2 cellular contexts compared by ENCODE assay signal in the genomic region with DNA sequence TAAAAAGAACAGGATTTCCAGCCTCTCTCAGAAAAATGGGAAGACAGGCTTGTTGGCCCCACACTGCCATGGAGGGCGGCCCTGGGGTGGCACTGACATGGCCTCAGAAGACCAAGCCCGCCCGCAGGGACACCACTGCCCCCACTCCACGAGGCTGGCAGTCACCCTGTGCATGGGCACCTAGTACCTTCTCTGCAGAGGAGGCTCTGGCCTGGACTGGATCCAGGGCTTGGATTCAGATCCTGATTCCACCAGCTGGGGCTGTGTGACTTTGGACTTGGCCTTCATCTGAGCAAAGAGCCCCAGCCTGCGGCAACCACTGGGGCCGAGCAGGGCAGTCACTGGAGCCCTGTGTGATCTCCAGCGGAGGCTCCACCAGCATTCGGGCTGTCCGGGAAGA.
TF ChIP-seq lines count a peak whose summit lies in the region.

No MANE protein-coding gene starts in this region.

TF ChIP-seq in SK-N-SH, 30 proteins besides CTCF, POLR2A, EP300 and RAD21 (continued from another document):
- TF ChIP-seq, protein P1, sequence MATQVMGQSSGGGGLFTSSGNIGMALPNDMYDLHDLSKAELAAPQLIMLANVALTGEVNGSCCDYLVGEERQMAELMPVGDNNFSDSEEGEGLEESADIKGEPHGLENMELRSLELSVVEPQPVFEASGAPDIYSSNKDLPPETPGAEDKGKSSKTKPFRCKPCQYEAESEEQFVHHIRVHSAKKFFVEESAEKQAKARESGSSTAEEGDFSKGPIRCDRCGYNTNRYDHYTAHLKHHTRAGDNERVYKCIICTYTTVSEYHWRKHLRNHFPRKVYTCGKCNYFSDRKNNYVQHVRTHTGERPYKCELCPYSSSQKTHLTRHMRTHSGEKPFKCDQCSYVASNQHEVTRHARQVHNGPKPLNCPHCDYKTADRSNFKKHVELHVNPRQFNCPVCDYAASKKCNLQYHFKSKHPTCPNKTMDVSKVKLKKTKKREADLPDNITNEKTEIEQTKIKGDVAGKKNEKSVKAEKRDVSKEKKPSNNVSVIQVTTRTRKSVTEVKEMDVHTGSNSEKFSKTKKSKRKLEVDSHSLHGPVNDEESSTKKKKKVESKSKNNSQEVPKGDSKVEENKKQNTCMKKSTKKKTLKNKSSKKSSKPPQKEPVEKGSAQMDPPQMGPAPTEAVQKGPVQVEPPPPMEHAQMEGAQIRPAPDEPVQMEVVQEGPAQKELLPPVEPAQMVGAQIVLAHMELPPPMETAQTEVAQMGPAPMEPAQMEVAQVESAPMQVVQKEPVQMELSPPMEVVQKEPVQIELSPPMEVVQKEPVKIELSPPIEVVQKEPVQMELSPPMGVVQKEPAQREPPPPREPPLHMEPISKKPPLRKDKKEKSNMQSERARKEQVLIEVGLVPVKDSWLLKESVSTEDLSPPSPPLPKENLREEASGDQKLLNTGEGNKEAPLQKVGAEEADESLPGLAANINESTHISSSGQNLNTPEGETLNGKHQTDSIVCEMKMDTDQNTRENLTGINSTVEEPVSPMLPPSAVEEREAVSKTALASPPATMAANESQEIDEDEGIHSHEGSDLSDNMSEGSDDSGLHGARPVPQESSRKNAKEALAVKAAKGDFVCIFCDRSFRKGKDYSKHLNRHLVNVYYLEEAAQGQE (IDR thresholded peaks at IDR 0.05; ENCODE audit: low read depth, low read length), result no peak
- TF ChIP-seq NFIC (IDR thresholded peaks at IDR 0.05; ENCODE audit: borderline replicate concordance) (no peak), FOSL2 (IDR thresholded peaks at IDR 0.05; ENCODE audit: borderline replicate concordance, low read depth) (no peak), SIN3A (IDR thresholded peaks at IDR 0.05; ENCODE audit: borderline replicate concordance, low read depth, low read length) (no peak), MXI1 (IDR thresholded peaks at IDR 0.05; ENCODE audit: low read depth, low read length) (no peak), RFX5 (IDR thresholded peaks at IDR 0.05; ENCODE audit: low read length) (no peak), RXRA (IDR thresholded peaks at IDR 0.05; ENCODE audit: borderline replicate concordance, low read depth) (no peak), GATA2 (CRISPR knock-in tag; IDR thresholded peaks at IDR 0.05) (no peak), ELF1 (IDR thresholded peaks at IDR 0.05) (no peak), TCF12 (IDR thresholded peaks at IDR 0.05) (no peak), TEAD4 (IDR thresholded peaks at IDR 0.05; ENCODE audit: borderline replicate concordance, insufficient read depth) (no peak), CHD2 (IDR thresholded peaks at IDR 0.05; ENCODE audit: low read length, partially characterized antibody) (no peak)
- TF ChIP-seq, protein P2, sequence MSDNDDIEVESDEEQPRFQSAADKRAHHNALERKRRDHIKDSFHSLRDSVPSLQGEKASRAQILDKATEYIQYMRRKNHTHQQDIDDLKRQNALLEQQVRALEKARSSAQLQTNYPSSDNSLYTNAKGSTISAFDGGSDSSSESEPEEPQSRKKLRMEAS (IDR thresholded peaks at IDR 0.05; ENCODE audit: low read depth), result no peak
- TF ChIP-seq, protein P3, sequence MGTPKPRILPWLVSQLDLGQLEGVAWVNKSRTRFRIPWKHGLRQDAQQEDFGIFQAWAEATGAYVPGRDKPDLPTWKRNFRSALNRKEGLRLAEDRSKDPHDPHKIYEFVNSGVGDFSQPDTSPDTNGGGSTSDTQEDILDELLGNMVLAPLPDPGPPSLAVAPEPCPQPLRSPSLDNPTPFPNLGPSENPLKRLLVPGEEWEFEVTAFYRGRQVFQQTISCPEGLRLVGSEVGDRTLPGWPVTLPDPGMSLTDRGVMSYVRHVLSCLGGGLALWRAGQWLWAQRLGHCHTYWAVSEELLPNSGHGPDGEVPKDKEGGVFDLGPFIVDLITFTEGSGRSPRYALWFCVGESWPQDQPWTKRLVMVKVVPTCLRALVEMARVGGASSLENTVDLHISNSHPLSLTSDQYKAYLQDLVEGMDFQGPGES (IDR thresholded peaks at IDR 0.05; ENCODE audit: low read depth, low read length), result no peak
- TF ChIP-seq, protein P4, sequence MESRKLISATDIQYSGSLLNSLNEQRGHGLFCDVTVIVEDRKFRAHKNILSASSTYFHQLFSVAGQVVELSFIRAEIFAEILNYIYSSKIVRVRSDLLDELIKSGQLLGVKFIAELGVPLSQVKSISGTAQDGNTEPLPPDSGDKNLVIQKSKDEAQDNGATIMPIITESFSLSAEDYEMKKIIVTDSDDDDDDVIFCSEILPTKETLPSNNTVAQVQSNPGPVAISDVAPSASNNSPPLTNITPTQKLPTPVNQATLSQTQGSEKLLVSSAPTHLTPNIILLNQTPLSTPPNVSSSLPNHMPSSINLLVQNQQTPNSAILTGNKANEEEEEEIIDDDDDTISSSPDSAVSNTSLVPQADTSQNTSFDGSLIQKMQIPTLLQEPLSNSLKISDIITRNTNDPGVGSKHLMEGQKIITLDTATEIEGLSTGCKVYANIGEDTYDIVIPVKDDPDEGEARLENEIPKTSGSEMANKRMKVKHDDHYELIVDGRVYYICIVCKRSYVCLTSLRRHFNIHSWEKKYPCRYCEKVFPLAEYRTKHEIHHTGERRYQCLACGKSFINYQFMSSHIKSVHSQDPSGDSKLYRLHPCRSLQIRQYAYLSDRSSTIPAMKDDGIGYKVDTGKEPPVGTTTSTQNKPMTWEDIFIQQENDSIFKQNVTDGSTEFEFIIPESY (IDR thresholded peaks at IDR 0.05; ENCODE audit: borderline replicate concordance, low read depth), result no peak
- TF ChIP-seq, protein P5, sequence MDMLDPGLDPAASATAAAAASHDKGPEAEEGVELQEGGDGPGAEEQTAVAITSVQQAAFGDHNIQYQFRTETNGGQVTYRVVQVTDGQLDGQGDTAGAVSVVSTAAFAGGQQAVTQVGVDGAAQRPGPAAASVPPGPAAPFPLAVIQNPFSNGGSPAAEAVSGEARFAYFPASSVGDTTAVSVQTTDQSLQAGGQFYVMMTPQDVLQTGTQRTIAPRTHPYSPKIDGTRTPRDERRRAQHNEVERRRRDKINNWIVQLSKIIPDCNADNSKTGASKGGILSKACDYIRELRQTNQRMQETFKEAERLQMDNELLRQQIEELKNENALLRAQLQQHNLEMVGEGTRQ (IDR thresholded peaks at IDR 0.05; ENCODE audit: borderline replicate concordance, low read depth, low read length), result no peak

TF ChIP-seq in SK-N-SH treated with all-trans-retinoic acid at 6 μM for 48 hours, 23 proteins besides CTCF, POLR2A, EP300 and RAD21 (continued from another document):
- TF ChIP-seq ARNTL (CRISPR knock-in tag; IDR thresholded peaks at IDR 0.05; ENCODE audit: borderline replicate concordance, low read depth) (no peak), ZNF8 (CRISPR knock-in tag; IDR thresholded peaks at IDR 0.05) (no peak), BACH2 (CRISPR knock-in tag; IDR thresholded peaks at IDR 0.05; ENCODE audit: borderline replicate concordance) (no peak), RARB (CRISPR knock-in tag; IDR thresholded peaks at IDR 0.05) (no peak), ISL1 (CRISPR knock-in tag; IDR thresholded peaks at IDR 0.05) (no peak), GLIS3 (CRISPR knock-in tag; IDR thresholded peaks at IDR 0.05) (no peak), ZFP3 (CRISPR knock-in tag; IDR thresholded peaks at IDR 0.05) (no peak), TOX (CRISPR knock-in tag; IDR thresholded peaks at IDR 0.05; ENCODE audit: borderline replicate concordance) (no peak), CSDC2 (CRISPR knock-in tag; IDR thresholded peaks at IDR 0.05) (no peak), SNAI2 (CRISPR knock-in tag; IDR thresholded peaks at IDR 0.05) (no peak), PPARA (CRISPR knock-in tag; IDR thresholded peaks at IDR 0.05; ENCODE audit: borderline replicate concordance) (no peak), ZNF565 (CRISPR knock-in tag; conservative IDR thresholded peaks at IDR 0.05; ENCODE audit: low read depth) (no peak), ZC3H10 (CRISPR knock-in tag; IDR thresholded peaks at IDR 0.05) (no peak), ZNF70 (CRISPR knock-in tag; IDR thresholded peaks at IDR 0.05) (no peak), ZFP30 (CRISPR knock-in tag; IDR thresholded peaks at IDR 0.05) (no peak)
- TF ChIP-seq, protein P6, sequence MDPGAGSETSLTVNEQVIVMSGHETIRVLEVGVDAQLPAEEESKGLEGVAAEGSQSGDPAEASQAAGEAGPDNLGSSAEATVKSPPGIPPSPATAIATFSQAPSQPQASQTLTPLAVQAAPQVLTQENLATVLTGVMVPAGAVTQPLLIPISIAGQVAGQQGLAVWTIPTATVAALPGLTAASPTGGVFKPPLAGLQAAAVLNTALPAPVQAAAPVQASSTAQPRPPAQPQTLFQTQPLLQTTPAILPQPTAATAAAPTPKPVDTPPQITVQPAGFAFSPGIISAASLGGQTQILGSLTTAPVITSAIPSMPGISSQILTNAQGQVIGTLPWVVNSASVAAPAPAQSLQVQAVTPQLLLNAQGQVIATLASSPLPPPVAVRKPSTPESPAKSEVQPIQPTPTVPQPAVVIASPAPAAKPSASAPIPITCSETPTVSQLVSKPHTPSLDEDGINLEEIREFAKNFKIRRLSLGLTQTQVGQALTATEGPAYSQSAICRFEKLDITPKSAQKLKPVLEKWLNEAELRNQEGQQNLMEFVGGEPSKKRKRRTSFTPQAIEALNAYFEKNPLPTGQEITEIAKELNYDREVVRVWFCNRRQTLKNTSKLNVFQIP (CRISPR knock-in tag; IDR thresholded peaks at IDR 0.05; ENCODE audit: borderline replicate concordance, low read depth), result no peak
- TF ChIP-seq, protein P7, sequence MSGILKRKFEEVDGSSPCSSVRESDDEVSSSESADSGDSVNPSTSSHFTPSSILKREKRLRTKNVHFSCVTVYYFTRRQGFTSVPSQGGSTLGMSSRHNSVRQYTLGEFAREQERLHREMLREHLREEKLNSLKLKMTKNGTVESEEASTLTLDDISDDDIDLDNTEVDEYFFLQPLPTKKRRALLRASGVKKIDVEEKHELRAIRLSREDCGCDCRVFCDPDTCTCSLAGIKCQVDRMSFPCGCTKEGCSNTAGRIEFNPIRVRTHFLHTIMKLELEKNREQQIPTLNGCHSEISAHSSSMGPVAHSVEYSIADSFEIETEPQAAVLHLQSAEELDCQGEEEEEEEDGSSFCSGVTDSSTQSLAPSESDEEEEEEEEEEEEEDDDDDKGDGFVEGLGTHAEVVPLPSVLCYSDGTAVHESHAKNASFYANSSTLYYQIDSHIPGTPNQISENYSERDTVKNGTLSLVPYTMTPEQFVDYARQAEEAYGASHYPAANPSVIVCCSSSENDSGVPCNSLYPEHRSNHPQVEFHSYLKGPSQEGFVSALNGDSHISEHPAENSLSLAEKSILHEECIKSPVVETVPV (CRISPR knock-in tag; IDR thresholded peaks at IDR 0.05), result no peak
- TF ChIP-seq, protein P8, sequence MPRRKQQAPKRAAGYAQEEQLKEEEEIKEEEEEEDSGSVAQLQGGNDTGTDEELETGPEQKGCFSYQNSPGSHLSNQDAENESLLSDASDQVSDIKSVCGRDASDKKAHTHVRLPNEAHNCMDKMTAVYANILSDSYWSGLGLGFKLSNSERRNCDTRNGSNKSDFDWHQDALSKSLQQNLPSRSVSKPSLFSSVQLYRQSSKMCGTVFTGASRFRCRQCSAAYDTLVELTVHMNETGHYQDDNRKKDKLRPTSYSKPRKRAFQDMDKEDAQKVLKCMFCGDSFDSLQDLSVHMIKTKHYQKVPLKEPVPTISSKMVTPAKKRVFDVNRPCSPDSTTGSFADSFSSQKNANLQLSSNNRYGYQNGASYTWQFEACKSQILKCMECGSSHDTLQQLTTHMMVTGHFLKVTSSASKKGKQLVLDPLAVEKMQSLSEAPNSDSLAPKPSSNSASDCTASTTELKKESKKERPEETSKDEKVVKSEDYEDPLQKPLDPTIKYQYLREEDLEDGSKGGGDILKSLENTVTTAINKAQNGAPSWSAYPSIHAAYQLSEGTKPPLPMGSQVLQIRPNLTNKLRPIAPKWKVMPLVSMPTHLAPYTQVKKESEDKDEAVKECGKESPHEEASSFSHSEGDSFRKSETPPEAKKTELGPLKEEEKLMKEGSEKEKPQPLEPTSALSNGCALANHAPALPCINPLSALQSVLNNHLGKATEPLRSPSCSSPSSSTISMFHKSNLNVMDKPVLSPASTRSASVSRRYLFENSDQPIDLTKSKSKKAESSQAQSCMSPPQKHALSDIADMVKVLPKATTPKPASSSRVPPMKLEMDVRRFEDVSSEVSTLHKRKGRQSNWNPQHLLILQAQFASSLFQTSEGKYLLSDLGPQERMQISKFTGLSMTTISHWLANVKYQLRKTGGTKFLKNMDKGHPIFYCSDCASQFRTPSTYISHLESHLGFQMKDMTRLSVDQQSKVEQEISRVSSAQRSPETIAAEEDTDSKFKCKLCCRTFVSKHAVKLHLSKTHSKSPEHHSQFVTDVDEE (CRISPR knock-in tag; IDR thresholded peaks at IDR 0.05), result no peak
